1 cellular context compared by ENCODE assay signal in the genomic region with DNA sequence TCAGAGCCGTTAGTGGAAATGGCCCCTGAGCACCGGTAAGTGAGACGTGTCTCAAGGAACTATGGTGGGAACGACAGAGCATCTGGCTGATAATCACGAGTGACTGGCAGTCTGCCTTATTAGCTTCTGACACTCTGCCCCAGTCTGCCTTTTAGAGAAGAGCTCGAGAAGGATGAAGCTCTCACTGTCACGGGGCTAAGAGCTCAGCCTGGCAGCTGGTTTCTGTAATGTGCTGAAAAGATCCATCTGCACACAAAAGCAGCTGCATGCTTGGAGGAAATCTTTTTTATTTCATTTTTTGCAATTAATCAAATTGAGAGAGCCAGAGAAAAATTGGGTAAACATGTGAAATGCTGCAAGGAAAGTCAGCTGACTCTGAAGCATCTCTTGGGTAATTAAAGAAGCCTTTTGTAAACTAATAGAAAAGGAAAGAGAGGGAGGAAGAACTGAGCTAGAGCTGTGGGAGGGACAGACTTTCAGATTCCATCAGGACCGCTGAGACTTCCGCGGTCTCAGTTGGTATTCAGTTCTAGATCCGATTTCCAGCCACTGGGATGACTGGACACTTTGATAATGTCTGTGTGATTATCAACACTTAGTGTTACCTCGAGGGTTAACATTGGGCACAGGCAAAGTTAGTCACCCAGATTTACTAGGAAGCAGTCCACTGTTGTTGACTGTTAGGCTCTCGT.
TF ChIP-seq lines count a peak whose summit lies in the region.

No MANE protein-coding gene starts in this region.

TF ChIP-seq in GM12878, 131 proteins besides CTCF, POLR2A, EP300 and RAD21 (continued from another document):
- TF ChIP-seq FOS (IDR thresholded peaks at IDR 0.05; ENCODE audit: borderline replicate concordance, extremely low read depth, insufficient read length) (no peak), TCF7 (IDR thresholded peaks at IDR 0.05; ENCODE audit: borderline replicate concordance) (0 out of 2 replicates have a peak, but pooled peaks have one; percentile 15), RUNX3 (IDR thresholded peaks at IDR 0.05; ENCODE audit: low read length) (peak; percentile 62), POLR2AphosphoS5 (IDR thresholded peaks at IDR 0.05; ENCODE audit: low read length) (no peak), POU2F2 (IDR thresholded peaks at IDR 0.05; ENCODE audit: borderline replicate concordance, low read depth, low read length) (no peak), JUND (IDR thresholded peaks at IDR 0.05; ENCODE audit: low read depth, low read length) (no peak), NFIC (IDR thresholded peaks at IDR 0.05; ENCODE audit: low read depth, low read length) (peak; percentile 31; the same call in 1 of the 2 replicates), NFXL1 (IDR thresholded peaks at IDR 0.05; ENCODE audit: borderline replicate concordance) (no peak), SUPT20H (IDR thresholded peaks at IDR 0.05; ENCODE audit: borderline replicate concordance, control insufficient read depth, low read depth, low read length) (no peak)
- TF ChIP-seq, protein P1, sequence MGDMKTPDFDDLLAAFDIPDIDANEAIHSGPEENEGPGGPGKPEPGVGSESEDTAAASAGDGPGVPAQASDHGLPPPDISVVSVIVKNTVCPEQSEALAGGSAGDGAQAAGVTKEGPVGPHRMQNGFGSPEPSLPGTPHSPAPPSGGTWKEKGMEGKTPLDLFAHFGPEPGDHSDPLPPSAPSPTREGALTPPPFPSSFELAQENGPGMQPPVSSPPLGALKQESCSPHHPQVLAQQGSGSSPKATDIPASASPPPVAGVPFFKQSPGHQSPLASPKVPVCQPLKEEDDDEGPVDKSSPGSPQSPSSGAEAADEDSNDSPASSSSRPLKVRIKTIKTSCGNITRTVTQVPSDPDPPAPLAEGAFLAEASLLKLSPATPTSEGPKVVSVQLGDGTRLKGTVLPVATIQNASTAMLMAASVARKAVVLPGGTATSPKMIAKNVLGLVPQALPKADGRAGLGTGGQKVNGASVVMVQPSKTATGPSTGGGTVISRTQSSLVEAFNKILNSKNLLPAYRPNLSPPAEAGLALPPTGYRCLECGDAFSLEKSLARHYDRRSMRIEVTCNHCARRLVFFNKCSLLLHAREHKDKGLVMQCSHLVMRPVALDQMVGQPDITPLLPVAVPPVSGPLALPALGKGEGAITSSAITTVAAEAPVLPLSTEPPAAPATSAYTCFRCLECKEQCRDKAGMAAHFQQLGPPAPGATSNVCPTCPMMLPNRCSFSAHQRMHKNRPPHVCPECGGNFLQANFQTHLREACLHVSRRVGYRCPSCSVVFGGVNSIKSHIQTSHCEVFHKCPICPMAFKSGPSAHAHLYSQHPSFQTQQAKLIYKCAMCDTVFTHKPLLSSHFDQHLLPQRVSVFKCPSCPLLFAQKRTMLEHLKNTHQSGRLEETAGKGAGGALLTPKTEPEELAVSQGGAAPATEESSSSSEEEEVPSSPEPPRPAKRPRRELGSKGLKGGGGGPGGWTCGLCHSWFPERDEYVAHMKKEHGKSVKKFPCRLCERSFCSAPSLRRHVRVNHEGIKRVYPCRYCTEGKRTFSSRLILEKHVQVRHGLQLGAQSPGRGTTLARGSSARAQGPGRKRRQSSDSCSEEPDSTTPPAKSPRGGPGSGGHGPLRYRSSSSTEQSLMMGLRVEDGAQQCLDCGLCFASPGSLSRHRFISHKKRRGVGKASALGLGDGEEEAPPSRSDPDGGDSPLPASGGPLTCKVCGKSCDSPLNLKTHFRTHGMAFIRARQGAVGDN (IDR thresholded peaks at IDR 0.05), result no peak
- TF ChIP-seq, protein P2, sequence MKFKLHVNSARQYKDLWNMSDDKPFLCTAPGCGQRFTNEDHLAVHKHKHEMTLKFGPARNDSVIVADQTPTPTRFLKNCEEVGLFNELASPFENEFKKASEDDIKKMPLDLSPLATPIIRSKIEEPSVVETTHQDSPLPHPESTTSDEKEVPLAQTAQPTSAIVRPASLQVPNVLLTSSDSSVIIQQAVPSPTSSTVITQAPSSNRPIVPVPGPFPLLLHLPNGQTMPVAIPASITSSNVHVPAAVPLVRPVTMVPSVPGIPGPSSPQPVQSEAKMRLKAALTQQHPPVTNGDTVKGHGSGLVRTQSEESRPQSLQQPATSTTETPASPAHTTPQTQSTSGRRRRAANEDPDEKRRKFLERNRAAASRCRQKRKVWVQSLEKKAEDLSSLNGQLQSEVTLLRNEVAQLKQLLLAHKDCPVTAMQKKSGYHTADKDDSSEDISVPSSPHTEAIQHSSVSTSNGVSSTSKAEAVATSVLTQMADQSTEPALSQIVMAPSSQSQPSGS (IDR thresholded peaks at IDR 0.05; ENCODE audit: low read length), result 0 out of 2 replicates have a peak, but pooled peaks have one; percentile 23
- TF ChIP-seq, protein P3, sequence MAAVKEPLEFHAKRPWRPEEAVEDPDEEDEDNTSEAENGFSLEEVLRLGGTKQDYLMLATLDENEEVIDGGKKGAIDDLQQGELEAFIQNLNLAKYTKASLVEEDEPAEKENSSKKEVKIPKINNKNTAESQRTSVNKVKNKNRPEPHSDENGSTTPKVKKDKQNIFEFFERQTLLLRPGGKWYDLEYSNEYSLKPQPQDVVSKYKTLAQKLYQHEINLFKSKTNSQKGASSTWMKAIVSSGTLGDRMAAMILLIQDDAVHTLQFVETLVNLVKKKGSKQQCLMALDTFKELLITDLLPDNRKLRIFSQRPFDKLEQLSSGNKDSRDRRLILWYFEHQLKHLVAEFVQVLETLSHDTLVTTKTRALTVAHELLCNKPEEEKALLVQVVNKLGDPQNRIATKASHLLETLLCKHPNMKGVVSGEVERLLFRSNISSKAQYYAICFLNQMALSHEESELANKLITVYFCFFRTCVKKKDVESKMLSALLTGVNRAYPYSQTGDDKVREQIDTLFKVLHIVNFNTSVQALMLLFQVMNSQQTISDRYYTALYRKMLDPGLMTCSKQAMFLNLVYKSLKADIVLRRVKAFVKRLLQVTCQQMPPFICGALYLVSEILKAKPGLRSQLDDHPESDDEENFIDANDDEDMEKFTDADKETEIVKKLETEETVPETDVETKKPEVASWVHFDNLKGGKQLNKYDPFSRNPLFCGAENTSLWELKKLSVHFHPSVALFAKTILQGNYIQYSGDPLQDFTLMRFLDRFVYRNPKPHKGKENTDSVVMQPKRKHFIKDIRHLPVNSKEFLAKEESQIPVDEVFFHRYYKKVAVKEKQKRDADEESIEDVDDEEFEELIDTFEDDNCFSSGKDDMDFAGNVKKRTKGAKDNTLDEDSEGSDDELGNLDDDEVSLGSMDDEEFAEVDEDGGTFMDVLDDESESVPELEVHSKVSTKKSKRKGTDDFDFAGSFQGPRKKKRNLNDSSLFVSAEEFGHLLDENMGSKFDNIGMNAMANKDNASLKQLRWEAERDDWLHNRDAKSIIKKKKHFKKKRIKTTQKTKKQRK (IDR thresholded peaks at IDR 0.05; ENCODE audit: low read depth, low read length), result no peak
